Comparison of ENCODE assay signal across 1 cellular context in the genomic region with DNA sequence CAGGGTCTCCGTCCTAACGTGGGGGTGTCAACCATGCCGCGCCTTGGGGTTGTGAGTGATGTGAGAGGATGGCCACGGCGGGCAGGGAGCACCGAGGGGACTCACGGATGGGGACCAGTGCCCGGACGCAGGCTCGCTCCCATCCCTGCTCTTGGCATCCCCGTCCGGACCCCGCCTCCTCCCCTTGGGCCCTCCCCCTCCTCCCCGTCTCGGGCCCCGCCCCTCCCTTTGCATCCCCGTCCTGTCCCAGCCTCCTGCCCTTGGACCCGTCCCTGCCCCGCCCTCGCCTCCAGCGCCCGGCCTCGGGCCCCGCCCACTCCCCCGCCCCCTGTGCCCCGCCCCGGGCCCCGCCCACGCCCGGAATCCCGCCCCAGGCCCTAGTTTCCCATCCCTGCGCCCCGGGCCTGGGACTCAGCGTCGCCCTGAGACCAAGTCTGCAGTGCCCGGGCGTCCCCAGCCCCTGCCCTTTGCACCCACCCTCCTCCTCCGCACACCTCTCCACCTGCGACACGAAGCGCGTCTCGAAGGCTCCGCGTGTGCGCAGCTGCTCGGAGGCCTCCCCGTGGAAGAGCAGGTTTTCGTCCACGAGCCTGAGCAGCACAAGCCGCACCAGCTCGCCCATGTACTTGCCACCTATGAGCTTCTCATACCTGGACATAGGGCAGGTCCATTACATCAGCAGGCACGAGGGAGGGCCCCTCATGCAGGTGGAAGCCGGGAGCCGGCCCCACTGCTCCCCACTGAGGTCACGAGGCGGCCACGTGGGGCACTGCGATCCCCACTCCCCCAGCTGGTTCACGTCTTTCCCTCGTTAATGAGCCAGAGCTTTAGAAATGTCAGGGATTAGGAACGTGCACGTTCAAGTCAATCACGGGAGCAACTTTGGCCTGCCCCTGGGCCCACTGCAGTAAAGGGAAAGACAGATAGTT.
TF ChIP-seq lines count a peak whose summit lies in the region.

No MANE protein-coding gene starts in this region.

TF ChIP-seq in K562, 482 proteins besides CTCF, POLR2A, EP300 and RAD21 (continued from another document and continues in another):
- TF ChIP-seq, protein P1, sequence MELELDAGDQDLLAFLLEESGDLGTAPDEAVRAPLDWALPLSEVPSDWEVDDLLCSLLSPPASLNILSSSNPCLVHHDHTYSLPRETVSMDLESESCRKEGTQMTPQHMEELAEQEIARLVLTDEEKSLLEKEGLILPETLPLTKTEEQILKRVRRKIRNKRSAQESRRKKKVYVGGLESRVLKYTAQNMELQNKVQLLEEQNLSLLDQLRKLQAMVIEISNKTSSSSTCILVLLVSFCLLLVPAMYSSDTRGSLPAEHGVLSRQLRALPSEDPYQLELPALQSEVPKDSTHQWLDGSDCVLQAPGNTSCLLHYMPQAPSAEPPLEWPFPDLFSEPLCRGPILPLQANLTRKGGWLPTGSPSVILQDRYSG (tag; conservative IDR thresholded peaks at IDR 0.05; ENCODE audit: low read depth): 0 out of 2 replicates have a peak, but pooled peaks have one; percentile 48
- TF ChIP-seq, protein P2, sequence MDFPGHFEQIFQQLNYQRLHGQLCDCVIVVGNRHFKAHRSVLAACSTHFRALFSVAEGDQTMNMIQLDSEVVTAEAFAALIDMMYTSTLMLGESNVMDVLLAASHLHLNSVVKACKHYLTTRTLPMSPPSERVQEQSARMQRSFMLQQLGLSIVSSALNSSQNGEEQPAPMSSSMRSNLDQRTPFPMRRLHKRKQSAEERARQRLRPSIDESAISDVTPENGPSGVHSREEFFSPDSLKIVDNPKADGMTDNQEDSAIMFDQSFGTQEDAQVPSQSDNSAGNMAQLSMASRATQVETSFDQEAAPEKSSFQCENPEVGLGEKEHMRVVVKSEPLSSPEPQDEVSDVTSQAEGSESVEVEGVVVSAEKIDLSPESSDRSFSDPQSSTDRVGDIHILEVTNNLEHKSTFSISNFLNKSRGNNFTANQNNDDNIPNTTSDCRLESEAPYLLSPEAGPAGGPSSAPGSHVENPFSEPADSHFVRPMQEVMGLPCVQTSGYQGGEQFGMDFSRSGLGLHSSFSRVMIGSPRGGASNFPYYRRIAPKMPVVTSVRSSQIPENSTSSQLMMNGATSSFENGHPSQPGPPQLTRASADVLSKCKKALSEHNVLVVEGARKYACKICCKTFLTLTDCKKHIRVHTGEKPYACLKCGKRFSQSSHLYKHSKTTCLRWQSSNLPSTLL (IDR thresholded peaks at IDR 0.05): no peak
- no peak for TF ChIP-seq ZNF79 (CRISPR knock-in tag; IDR thresholded peaks at IDR 0.05; ENCODE audit: low read depth)
- TF ChIP-seq KLF16 (IDR thresholded peaks at IDR 0.05): no peak
- no peak for TF ChIP-seq ZNF184 (CRISPR knock-in tag; IDR thresholded peaks at IDR 0.05)
- TF ChIP-seq, protein P3, sequence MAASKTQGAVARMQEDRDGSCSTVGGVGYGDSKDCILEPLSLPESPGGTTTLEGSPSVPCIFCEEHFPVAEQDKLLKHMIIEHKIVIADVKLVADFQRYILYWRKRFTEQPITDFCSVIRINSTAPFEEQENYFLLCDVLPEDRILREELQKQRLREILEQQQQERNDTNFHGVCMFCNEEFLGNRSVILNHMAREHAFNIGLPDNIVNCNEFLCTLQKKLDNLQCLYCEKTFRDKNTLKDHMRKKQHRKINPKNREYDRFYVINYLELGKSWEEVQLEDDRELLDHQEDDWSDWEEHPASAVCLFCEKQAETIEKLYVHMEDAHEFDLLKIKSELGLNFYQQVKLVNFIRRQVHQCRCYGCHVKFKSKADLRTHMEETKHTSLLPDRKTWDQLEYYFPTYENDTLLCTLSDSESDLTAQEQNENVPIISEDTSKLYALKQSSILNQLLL (CRISPR knock-in tag; IDR thresholded peaks at IDR 0.05; ENCODE audit: borderline replicate concordance): no peak
- 0 out of 2 replicates have a peak, but pooled peaks have one; percentile 46 for TF ChIP-seq KDM2B (CRISPR knock-in tag; IDR thresholded peaks at IDR 0.05)
- no peak for TF ChIP-seq U2AF1 (optimal IDR thresholded peaks at IDR 0.05; ENCODE audit: low read depth, low read length)
- no peak for TF ChIP-seq RBM17 (IDR thresholded peaks at IDR 0.05; ENCODE audit: borderline replicate concordance, low read depth, low read length)
- TF ChIP-seq SMARCA4 (IDR thresholded peaks at IDR 0.05): no peak
- 0 out of 2 replicates have a peak, but pooled peaks have one; percentile 56 for TF ChIP-seq NR2C2 (CRISPR knock-in tag; IDR thresholded peaks at IDR 0.05)
- TF ChIP-seq NR2C2 (tag; IDR thresholded peaks at IDR 0.05): no peak
- TF ChIP-seq ZKSCAN3 (CRISPR knock-in tag; IDR thresholded peaks at IDR 0.05): no peak
- TF ChIP-seq, protein P4, sequence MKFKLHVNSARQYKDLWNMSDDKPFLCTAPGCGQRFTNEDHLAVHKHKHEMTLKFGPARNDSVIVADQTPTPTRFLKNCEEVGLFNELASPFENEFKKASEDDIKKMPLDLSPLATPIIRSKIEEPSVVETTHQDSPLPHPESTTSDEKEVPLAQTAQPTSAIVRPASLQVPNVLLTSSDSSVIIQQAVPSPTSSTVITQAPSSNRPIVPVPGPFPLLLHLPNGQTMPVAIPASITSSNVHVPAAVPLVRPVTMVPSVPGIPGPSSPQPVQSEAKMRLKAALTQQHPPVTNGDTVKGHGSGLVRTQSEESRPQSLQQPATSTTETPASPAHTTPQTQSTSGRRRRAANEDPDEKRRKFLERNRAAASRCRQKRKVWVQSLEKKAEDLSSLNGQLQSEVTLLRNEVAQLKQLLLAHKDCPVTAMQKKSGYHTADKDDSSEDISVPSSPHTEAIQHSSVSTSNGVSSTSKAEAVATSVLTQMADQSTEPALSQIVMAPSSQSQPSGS (CRISPR knock-in tag; IDR thresholded peaks at IDR 0.05): no peak
- TF ChIP-seq, protein P5, sequence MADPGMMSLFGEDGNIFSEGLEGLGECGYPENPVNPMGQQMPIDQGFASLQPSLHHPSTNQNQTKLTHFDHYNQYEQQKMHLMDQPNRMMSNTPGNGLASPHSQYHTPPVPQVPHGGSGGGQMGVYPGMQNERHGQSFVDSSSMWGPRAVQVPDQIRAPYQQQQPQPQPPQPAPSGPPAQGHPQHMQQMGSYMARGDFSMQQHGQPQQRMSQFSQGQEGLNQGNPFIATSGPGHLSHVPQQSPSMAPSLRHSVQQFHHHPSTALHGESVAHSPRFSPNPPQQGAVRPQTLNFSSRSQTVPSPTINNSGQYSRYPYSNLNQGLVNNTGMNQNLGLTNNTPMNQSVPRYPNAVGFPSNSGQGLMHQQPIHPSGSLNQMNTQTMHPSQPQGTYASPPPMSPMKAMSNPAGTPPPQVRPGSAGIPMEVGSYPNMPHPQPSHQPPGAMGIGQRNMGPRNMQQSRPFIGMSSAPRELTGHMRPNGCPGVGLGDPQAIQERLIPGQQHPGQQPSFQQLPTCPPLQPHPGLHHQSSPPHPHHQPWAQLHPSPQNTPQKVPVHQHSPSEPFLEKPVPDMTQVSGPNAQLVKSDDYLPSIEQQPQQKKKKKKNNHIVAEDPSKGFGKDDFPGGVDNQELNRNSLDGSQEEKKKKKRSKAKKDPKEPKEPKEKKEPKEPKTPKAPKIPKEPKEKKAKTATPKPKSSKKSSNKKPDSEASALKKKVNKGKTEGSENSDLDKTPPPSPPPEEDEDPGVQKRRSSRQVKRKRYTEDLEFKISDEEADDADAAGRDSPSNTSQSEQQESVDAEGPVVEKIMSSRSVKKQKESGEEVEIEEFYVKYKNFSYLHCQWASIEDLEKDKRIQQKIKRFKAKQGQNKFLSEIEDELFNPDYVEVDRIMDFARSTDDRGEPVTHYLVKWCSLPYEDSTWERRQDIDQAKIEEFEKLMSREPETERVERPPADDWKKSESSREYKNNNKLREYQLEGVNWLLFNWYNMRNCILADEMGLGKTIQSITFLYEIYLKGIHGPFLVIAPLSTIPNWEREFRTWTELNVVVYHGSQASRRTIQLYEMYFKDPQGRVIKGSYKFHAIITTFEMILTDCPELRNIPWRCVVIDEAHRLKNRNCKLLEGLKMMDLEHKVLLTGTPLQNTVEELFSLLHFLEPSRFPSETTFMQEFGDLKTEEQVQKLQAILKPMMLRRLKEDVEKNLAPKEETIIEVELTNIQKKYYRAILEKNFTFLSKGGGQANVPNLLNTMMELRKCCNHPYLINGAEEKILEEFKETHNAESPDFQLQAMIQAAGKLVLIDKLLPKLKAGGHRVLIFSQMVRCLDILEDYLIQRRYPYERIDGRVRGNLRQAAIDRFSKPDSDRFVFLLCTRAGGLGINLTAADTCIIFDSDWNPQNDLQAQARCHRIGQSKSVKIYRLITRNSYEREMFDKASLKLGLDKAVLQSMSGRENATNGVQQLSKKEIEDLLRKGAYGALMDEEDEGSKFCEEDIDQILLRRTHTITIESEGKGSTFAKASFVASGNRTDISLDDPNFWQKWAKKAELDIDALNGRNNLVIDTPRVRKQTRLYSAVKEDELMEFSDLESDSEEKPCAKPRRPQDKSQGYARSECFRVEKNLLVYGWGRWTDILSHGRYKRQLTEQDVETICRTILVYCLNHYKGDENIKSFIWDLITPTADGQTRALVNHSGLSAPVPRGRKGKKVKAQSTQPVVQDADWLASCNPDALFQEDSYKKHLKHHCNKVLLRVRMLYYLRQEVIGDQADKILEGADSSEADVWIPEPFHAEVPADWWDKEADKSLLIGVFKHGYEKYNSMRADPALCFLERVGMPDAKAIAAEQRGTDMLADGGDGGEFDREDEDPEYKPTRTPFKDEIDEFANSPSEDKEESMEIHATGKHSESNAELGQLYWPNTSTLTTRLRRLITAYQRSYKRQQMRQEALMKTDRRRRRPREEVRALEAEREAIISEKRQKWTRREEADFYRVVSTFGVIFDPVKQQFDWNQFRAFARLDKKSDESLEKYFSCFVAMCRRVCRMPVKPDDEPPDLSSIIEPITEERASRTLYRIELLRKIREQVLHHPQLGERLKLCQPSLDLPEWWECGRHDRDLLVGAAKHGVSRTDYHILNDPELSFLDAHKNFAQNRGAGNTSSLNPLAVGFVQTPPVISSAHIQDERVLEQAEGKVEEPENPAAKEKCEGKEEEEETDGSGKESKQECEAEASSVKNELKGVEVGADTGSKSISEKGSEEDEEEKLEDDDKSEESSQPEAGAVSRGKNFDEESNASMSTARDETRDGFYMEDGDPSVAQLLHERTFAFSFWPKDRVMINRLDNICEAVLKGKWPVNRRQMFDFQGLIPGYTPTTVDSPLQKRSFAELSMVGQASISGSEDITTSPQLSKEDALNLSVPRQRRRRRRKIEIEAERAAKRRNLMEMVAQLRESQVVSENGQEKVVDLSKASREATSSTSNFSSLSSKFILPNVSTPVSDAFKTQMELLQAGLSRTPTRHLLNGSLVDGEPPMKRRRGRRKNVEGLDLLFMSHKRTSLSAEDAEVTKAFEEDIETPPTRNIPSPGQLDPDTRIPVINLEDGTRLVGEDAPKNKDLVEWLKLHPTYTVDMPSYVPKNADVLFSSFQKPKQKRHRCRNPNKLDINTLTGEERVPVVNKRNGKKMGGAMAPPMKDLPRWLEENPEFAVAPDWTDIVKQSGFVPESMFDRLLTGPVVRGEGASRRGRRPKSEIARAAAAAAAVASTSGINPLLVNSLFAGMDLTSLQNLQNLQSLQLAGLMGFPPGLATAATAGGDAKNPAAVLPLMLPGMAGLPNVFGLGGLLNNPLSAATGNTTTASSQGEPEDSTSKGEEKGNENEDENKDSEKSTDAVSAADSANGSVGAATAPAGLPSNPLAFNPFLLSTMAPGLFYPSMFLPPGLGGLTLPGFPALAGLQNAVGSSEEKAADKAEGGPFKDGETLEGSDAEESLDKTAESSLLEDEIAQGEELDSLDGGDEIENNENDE (IDR thresholded peaks at IDR 0.05; ENCODE audit: low read depth, low read length): no peak
- TF ChIP-seq HNRNPUL1 (IDR thresholded peaks at IDR 0.05; ENCODE audit: low read length): no peak
- TF ChIP-seq MAFG (tag; conservative IDR thresholded peaks at IDR 0.05): no peak
- TF ChIP-seq, protein P6, sequence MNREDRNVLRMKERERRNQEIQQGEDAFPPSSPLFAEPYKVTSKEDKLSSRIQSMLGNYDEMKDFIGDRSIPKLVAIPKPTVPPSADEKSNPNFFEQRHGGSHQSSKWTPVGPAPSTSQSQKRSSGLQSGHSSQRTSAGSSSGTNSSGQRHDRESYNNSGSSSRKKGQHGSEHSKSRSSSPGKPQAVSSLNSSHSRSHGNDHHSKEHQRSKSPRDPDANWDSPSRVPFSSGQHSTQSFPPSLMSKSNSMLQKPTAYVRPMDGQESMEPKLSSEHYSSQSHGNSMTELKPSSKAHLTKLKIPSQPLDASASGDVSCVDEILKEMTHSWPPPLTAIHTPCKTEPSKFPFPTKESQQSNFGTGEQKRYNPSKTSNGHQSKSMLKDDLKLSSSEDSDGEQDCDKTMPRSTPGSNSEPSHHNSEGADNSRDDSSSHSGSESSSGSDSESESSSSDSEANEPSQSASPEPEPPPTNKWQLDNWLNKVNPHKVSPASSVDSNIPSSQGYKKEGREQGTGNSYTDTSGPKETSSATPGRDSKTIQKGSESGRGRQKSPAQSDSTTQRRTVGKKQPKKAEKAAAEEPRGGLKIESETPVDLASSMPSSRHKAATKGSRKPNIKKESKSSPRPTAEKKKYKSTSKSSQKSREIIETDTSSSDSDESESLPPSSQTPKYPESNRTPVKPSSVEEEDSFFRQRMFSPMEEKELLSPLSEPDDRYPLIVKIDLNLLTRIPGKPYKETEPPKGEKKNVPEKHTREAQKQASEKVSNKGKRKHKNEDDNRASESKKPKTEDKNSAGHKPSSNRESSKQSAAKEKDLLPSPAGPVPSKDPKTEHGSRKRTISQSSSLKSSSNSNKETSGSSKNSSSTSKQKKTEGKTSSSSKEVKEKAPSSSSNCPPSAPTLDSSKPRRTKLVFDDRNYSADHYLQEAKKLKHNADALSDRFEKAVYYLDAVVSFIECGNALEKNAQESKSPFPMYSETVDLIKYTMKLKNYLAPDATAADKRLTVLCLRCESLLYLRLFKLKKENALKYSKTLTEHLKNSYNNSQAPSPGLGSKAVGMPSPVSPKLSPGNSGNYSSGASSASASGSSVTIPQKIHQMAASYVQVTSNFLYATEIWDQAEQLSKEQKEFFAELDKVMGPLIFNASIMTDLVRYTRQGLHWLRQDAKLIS (CRISPR knock-in tag; IDR thresholded peaks at IDR 0.05): no peak
- TF ChIP-seq ZNF134 (CRISPR knock-in tag; conservative IDR thresholded peaks at IDR 0.05): no peak
- no peak for TF ChIP-seq JUN (IDR thresholded peaks at IDR 0.05; ENCODE audit: borderline replicate concordance, low read depth, low read length)
- TF ChIP-seq JUN (CRISPR knock-in tag; IDR thresholded peaks at IDR 0.05; ENCODE audit: borderline replicate concordance): no peak
- TF ChIP-seq, protein P7, sequence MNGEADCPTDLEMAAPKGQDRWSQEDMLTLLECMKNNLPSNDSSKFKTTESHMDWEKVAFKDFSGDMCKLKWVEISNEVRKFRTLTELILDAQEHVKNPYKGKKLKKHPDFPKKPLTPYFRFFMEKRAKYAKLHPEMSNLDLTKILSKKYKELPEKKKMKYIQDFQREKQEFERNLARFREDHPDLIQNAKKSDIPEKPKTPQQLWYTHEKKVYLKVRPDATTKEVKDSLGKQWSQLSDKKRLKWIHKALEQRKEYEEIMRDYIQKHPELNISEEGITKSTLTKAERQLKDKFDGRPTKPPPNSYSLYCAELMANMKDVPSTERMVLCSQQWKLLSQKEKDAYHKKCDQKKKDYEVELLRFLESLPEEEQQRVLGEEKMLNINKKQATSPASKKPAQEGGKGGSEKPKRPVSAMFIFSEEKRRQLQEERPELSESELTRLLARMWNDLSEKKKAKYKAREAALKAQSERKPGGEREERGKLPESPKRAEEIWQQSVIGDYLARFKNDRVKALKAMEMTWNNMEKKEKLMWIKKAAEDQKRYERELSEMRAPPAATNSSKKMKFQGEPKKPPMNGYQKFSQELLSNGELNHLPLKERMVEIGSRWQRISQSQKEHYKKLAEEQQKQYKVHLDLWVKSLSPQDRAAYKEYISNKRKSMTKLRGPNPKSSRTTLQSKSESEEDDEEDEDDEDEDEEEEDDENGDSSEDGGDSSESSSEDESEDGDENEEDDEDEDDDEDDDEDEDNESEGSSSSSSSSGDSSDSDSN (IDR thresholded peaks at IDR 0.05; ENCODE audit: borderline replicate concordance in 1 of 2, low read depth in 2 of 2, low read length in 2 of 2): no peak
- no peak for TF ChIP-seq ZNF23 (CRISPR knock-in tag; IDR thresholded peaks at IDR 0.05)
- no peak for TF ChIP-seq RNF2 (IDR thresholded peaks at IDR 0.05)
- TF ChIP-seq CBX5 (IDR thresholded peaks at IDR 0.05; ENCODE audit: borderline replicate concordance, low read depth): no peak
- no peak for TF ChIP-seq ZNF217 (CRISPR knock-in tag; IDR thresholded peaks at IDR 0.05)
